ENCODE assay signal across 8 cellular contexts in genomic region chr4:163332526-163333405, GRCh38. TPM values are rescaled to one million over a fixed set of nuclear protein-coding genes. Genes with fewer than 3 reads are reported as not detected.
DNase-seq lines count a peak whose midpoint lies in the region; ATAC-seq and TF ChIP-seq lines count a peak whose summit lies in the region.

NPY1R (minus strand) TSS chr4:163332596; CDS start chr4:163326554, 6,042 bp downstream.

- H3K4me1 ChIP-seq in MM.1S (ENCODE audit: low read length): no peaks in the 10 kb centered on the region

- H3F3A ChIP-seq in MM.1S (ENCODE audit: insufficient read depth, low read length): no peaks in the 10 kb centered on the region

- H3K27me3 ChIP-seq in MM.1S (replicated peaks; ENCODE audit: insufficient read depth, low read length) (peaks cover 4% of the 10 kb centered on the region; the same call in 1 of the 2 replicates), dorsolateral prefrontal cortex (no peaks in the 10 kb centered on the region)

- TF ChIP-seq CTCF in MM.1S (IDR thresholded peaks at IDR 0.05; ENCODE audit: low read length) (peak; percentile 80), dorsolateral prefrontal cortex (IDR thresholded peaks at IDR 0.05 in 54 of 56, conservative IDR thresholded peaks at IDR 0.05 in 2 of 56; ENCODE audit: low read depth in 1 of 56, partially characterized antibody in 56 of 56) (peak in 55 of 56 donors; percentile 47 to 88 (median 75))

- peak; percentile 98 for ATAC-seq in left lobe of liver

- CTCF ChIA-PET in HEK293T (lab: Yijun Ruan, JAX): interaction anchor here (0.6 to 2.4 kb wide), 16 partner anchors 10 to 835 kb away, joined by 3 to 11 read pairs (median 3); no protein-coding TSS in a partner anchor

- H3K4me2 ChIP-seq in MM.1S (ENCODE audit: low read depth, low read length): peak within 1 kb of the TSS; percentile 100

- no peaks in the 10 kb centered on the region for H3K36me3 ChIP-seq in MM.1S (replicated peaks; ENCODE audit: insufficient read depth, low read length)

- H3K79me2 ChIP-seq in MM.1S (ENCODE audit: low read length): no peaks in the 10 kb centered on the region

- peak within 1 kb of the TSS; percentile 13; the same call in 1 of the 2 replicates for H3K9ac ChIP-seq in MM.1S (ENCODE audit: low read length)

- H3K9me3 ChIP-seq in MM.1S (replicated peaks; ENCODE audit: insufficient read depth, low read length): no peaks in the 10 kb centered on the region

- DNase-seq in NCI-H2029 (lab: John Stamatoyannopoulos, UW) (peak; percentile 20), NCI-H2029 treated with DMSO at 0.1 percent for 48 hours (lab: John Stamatoyannopoulos, UW) (no peak), HEK293T (ENCODE audit: extremely low spot score) (peak; percentile 78), MM.1S (peak; percentile 76), T1000 (lab: John Stamatoyannopoulos, UW) (peak; percentile 58), dorsolateral prefrontal cortex (peak; percentile 45 to 84 (median 78)), left lobe of liver (ENCODE audit: low spot score) (peak; percentile 73)
- DNase-seq in stimulated activated CD4-positive, alpha-beta T cell treated with anti-CD3 and anti-CD28 coated beads, Interleukin-4, amount 100 ng/mL, for 1 hour: peak; percentile 15

- no peak within 1 kb of the TSS for H3K27ac ChIP-seq in MM.1S (ENCODE audit: low read length)
- peak within 1 kb of the TSS in 53 of 59 donors; percentile 5 to 86 (median 62) for H3K27ac ChIP-seq in dorsolateral prefrontal cortex

- H2AFZ ChIP-seq in MM.1S (ENCODE audit: low read length): peak within 1 kb of the TSS; percentile 91

- H3K4me3 ChIP-seq in MM.1S (ENCODE audit: low read length) (peak within 1 kb of the TSS; percentile 76), dorsolateral prefrontal cortex (peak within 1 kb of the TSS; percentile 49 to 90 (median 73))

- H3K9me2 ChIP-seq in MM.1S (replicated peaks; ENCODE audit: insufficient read depth, low read length): no peaks in the 10 kb centered on the region

- POLR2A ChIA-PET in HEK293T (lab: Yijun Ruan, JAX): interaction anchor here (1.0 to 1.1 kb wide), 2 partner anchors 161 to 210 kb away, joined by 3 to 4 read pairs; no protein-coding TSS in a partner anchor

- intact Hi-C loops in dorsolateral prefrontal cortex (cut with DNase I): loop anchor here (2.0 to 10.0 kb wide), 6 partner anchors 165 to 835 kb away; partner anchors contain the start of gene NAF1 (in 2 of the 2)

- no peaks in the 10 kb centered on the region for H4K20me1 ChIP-seq in MM.1S (ENCODE audit: insufficient read depth, low read length)

TF ChIP-seq in HEK293T, 16 proteins besides CTCF, POLR2A, EP300 and RAD21:
- TF ChIP-seq LEF1 (IDR thresholded peaks at IDR 0.05; ENCODE audit: borderline replicate concordance) (no peak), L3MBTL2 (conservative IDR thresholded peaks at IDR 0.05) (peak; percentile 87)

RNA-seq across cellular contexts. Expression of gene NPY1R, which starts in this region (rescaled TPM):
- total RNA-seq in dorsolateral prefrontal cortex (10 to 100 TPM; 10.9 to 64.4 (median 32.6) TPM), left lobe of liver (3.2 TPM)
